In genomic region chr10:48885376-48885775, GRCh38 we compare ENCODE assay signal across 11 cellular contexts. TPM values are rescaled to one million over a fixed set of nuclear protein-coding genes. Genes with fewer than 3 reads are reported as not detected.
A peak's percentile ranks its signal among the peaks of the same experiment; 100 is the strongest.
DNase-seq lines count a peak whose midpoint lies in the region; ATAC-seq and TF ChIP-seq lines count a peak whose summit lies in the region.
"Had no signal": no experiment of that assay in that cellular context is flagged by ENCODE, and none has a peak within 500 bp of the region (broad histone marks: within the 10 kb centered on the region; RNA-seq: fewer than 3 reads in every experiment).

No MANE protein-coding gene starts in this region.

- peaks cover 7% of the 10 kb centered on the region for H3K4me1 Mint-ChIP-seq in endothelial cell (ENCODE audit: unreplicated experiment)
- H3K4me1 Mint-ChIP-seq in activated CD4-positive, alpha-beta T cell treated with anti-CD3 and anti-CD28 coated beads, Interleukin-2, amount 10 ng/mL, durations not matched to agents 24 days and 14 days, result no peaks in the 10 kb centered on the region

- intact Hi-C loops in psoas muscle (cut with DNase I), result no loop called here
- intact Hi-C loops in activated CD4-positive, alpha-beta T cell treated with anti-CD3 and anti-CD28 coated beads, Interleukin-2, amount 10 ng/mL, durations not matched to agents 24 days and 14 days (cut with micrococcal nuclease), result no loop called here

- H3K27me3 Mint-ChIP-seq in endothelial cell (ENCODE audit: unreplicated experiment), result peaks cover 5% of the 10 kb centered on the region
- H3K27me3 Mint-ChIP-seq in activated CD4-positive, alpha-beta T cell treated with anti-CD3 and anti-CD28 coated beads, Interleukin-2, amount 10 ng/mL, durations not matched to agents 24 days and 14 days, result no peaks in the 10 kb centered on the region

- TF ChIP-seq CTCF in NB4 (IDR thresholded peaks at IDR 0.05; ENCODE audit: low read depth, low read length) (peak; percentile 9), endothelial cell (IDR thresholded peaks at IDR 0.05; ENCODE audit: unreplicated experiment) (peak; percentile 23), psoas muscle (IDR thresholded peaks at IDR 0.05) (peak; percentile 22)

- no peak overlapping the region for H3K27ac Mint-ChIP-seq in endothelial cell (ENCODE audit: unreplicated experiment)
- no peak overlapping the region for H3K27ac Mint-ChIP-seq in activated CD4-positive, alpha-beta T cell treated with anti-CD3 and anti-CD28 coated beads, Interleukin-2, amount 10 ng/mL, durations not matched to agents 24 days and 14 days

- no peak overlapping the region for H3K27ac ChIP-seq in psoas muscle
- H3K27ac ChIP-seq: BLaER1 treated with 17β-estradiol and CSF1 and Interleukin-3, amounts not matched to agents 10 nM and 100 nM had no signal

- no peaks in the 10 kb centered on the region for H3K9me3 Mint-ChIP-seq in endothelial cell (ENCODE audit: unreplicated experiment)
- no peaks in the 10 kb centered on the region for H3K9me3 Mint-ChIP-seq in activated CD4-positive, alpha-beta T cell treated with anti-CD3 and anti-CD28 coated beads, Interleukin-2, amount 10 ng/mL, durations not matched to agents 24 days and 14 days

- no peak for TF ChIP-seq POLR2A in NB4 (IDR thresholded peaks at IDR 0.05; ENCODE audit: extremely low read depth, insufficient read length)

- no peaks in the 10 kb centered on the region for H3K9me3 ChIP-seq in psoas muscle
- H3K9me3 ChIP-seq: BLaER1 treated with 17β-estradiol and CSF1 and Interleukin-3, amounts not matched to agents 10 nM and 100 nM had no signal

- 36 to 45% (median 41%) methylated on average over 2 of the region's 2 CpGs for WGBS in psoas muscle, 3 donors

- no peaks in the 10 kb centered on the region for H3K4me1 ChIP-seq in psoas muscle
- H3K4me1 ChIP-seq: BLaER1 treated with 17β-estradiol and CSF1 and Interleukin-3, amounts not matched to agents 10 nM and 100 nM had no signal

- H3K4me3 Mint-ChIP-seq in endothelial cell (ENCODE audit: unreplicated experiment), result no peak overlapping the region
- H3K4me3 Mint-ChIP-seq in activated CD4-positive, alpha-beta T cell treated with anti-CD3 and anti-CD28 coated beads, Interleukin-2, amount 10 ng/mL, durations not matched to agents 24 days and 14 days, result no peak overlapping the region

- no peaks in the 10 kb centered on the region for H3K36me3 Mint-ChIP-seq in endothelial cell (ENCODE audit: low read depth, unreplicated experiment)
- H3K36me3 Mint-ChIP-seq in activated CD4-positive, alpha-beta T cell treated with anti-CD3 and anti-CD28 coated beads, Interleukin-2, amount 10 ng/mL, durations not matched to agents 24 days and 14 days (ENCODE audit: low read depth), result no peaks in the 10 kb centered on the region

- H3K36me3 ChIP-seq in psoas muscle (ENCODE audit: insufficient read depth in 1 of 2, low read depth in 1 of 2), result no peaks in the 10 kb centered on the region

- H3K27me3 ChIP-seq in psoas muscle (ENCODE audit: insufficient read depth in 3 of 3, low read length in 2 of 3), result no peaks in the 10 kb centered on the region
- H3K27me3 ChIP-seq: BLaER1 treated with 17β-estradiol and CSF1 and Interleukin-3, amounts not matched to agents 10 nM and 100 nM had no signal

- DNase-seq in NCI-H510A treated with DMSO at 0.1 percent for 48 hours (lab: John Stamatoyannopoulos, UW) (peak; percentile 12), NCI-H510A (lab: John Stamatoyannopoulos, UW) (no peak), NB4 (ENCODE audit: low read depth) (peak; percentile 25), endothelial cell (ENCODE audit: low spot score) (peak; percentile 35), psoas muscle (no peak)
- DNase-seq in activated CD4-positive, alpha-beta T cell treated with anti-CD3 and anti-CD28 coated beads for 1 hour, result no peak
- no peak for DNase-seq in activated CD4-positive, alpha-beta T cell treated with anti-CD3 and anti-CD28 coated beads, Interleukin-2, amount 10 ng/mL, durations not matched to agents 24 days and 14 days
- DNase-seq: activated effector memory CD4-positive, alpha-beta T cell treated with Interleukin-2 at 50 U/mL for 16 hours; Right ventricle myocardium superior had no signal

- no peak for ATAC-seq in psoas muscle
- no peak for ATAC-seq in HG03159 (IDR thresholded peaks at IDR 0.05; ENCODE audit: unreplicated experiment)

- H3K4me3 ChIP-seq in NB4 (ENCODE audit: low read depth, low read length), result no peak overlapping the region
- H3K4me3 ChIP-seq in psoas muscle, result no peak overlapping the region
- H3K4me3 ChIP-seq: BLaER1 treated with 17β-estradiol and CSF1 and Interleukin-3, amounts not matched to agents 10 nM and 100 nM had no signal

RNA-seq across cellular contexts. Expression of gene LRRC18, which starts 54.3 kb away (rescaled TPM):
- total RNA-seq in endothelial cell (ENCODE audit: unreplicated experiment) (not detected), psoas muscle (not detected)
- polyA plus RNA-seq in psoas muscle, result not detected
- not detected in 2 replicates for total RNA-seq in activated CD4-positive, alpha-beta T cell treated with anti-CD3 and anti-CD28 coated beads, Interleukin-2, amount 10 ng/mL, durations not matched to agents 24 days and 14 days
- total RNA-seq: Right ventricle myocardium superior had no signal

Comparison
In these comparisons a context has a peak if more than half of its experiments do, and no peak if none do; other contexts are left out.
1. DNase-seq: peak in NCI-H510A treated with DMSO at 0.1 percent for 48 hours (single experiment), NB4 (single experiment) and endothelial cell (single experiment); none in NCI-H510A (single experiment), psoas muscle (0 of 2), activated CD4-positive, alpha-beta T cell treated with anti-CD3 and anti-CD28 coated beads for 1 hour (single experiment) and activated CD4-positive, alpha-beta T cell treated with anti-CD3 and anti-CD28 coated beads, Interleukin-2, amount 10 ng/mL, durations not matched to agents 24 days and 14 days (single experiment).
2. Peak in every context shown above with its lines, with median percentiles within 50 percentile points of each other: CTCF ChIP-seq.